Comparison of ENCODE assay signal across 1 cellular context in genomic region chr20:45951474-45951873, GRCh38.
TF ChIP-seq lines count a peak whose summit lies in the region.

No MANE protein-coding gene starts in this region.

TF ChIP-seq in K562, 482 proteins besides CTCF, POLR2A, EP300 and RAD21:
- TF ChIP-seq POLR2AphosphoS2 (IDR thresholded peaks at IDR 0.05; ENCODE audit: low read length) (no peak), SP1 (CRISPR knock-in tag; IDR thresholded peaks at IDR 0.05) (no peak), CREB1 (IDR thresholded peaks at IDR 0.05) (no peak), CREB1 (CRISPR knock-in tag; IDR thresholded peaks at IDR 0.05) (no peak), HOMEZ (CRISPR knock-in tag; IDR thresholded peaks at IDR 0.05) (no peak)
